ENCODE assay signal across 20 cellular contexts in genomic region chr2:234287650-234288049, GRCh38.
DNase-seq lines count a peak whose midpoint lies in the region; ATAC-seq and TF ChIP-seq lines count a peak whose summit lies in the region.
"Had no signal": no experiment of that assay in that cellular context is flagged by ENCODE, and none has a peak within 500 bp of the region (broad histone marks: within the 10 kb centered on the region; RNA-seq: fewer than 3 reads in every experiment).

No MANE protein-coding gene starts in this region.

- CTCF ChIA-PET in activated naive CD4-positive, alpha-beta T cell treated with anti-CD3 and anti-CD28 coated beads, Interleukin-2, amount 10 ng/mL, durations not matched to agents 7 days and 5 days (lab: Charles Lee), result interaction anchor here (1.2 to 7.0 kb wide), 6 partner anchors 27 to 209 kb away, joined by 4 to 70 read pairs (median 8); partner anchors contain the start of gene ARL4C
- CTCF ChIA-PET in Panc1 (lab: Charles Lee), result no interaction called here

- H3K9me3 Mint-ChIP-seq in activated naive CD4-positive, alpha-beta T cell treated with anti-CD3 and anti-CD28 coated beads, Interleukin-2, amount 10 ng/mL, durations not matched to agents 7 days and 5 days, result peaks cover 10% of the 10 kb centered on the region
- H3K9me3 Mint-ChIP-seq in activated naive CD4-positive, alpha-beta T cell treated with anti-CD3 and anti-CD28 coated beads, Interleukin-2, amount 50 U/mL, for 72 hours, result peaks cover 1 to 8% of the 10 kb centered on the region in 2 donors
- H3K9me3 Mint-ChIP-seq: HFFc6 had no signal

- no peak for DNase-seq in activated naive CD4-positive, alpha-beta T cell treated with anti-CD3 and anti-CD28 coated beads, Interleukin-2, amount 10 ng/mL, durations not matched to agents 7 days and 5 days
- DNase-seq in activated naive CD4-positive, alpha-beta T cell treated with anti-CD3 and anti-CD28 coated beads, Interleukin-2, amount 50 U/mL, for 72 hours (ENCODE audit: low spot score in 2 of 2), result no peak
- DNase-seq in Panc1 (ENCODE audit: low read depth, low spot score) (no peak), mesenchymal stem cell (no peak), transverse colon (peak; percentile 60), GM10266 (ENCODE audit: extremely low spot score) (no peak), NCI-H69 (lab: John Stamatoyannopoulos, UW) (no peak), nucleus accumbens (lab: John Stamatoyannopoulos, UW) (no peak)
- DNase-seq: BE2C, DMS79 treated with DMSO at 0.1 percent for 48 hours, H7, HFFc6, NCI-H1105 treated with DMSO at 0.1 percent for 48 hours, NCI-H1694, NCI-H510A, NCI-H774, PC-3, SIG-M5 had no signal

- no peak overlapping the region for H2BK15ac ChIP-seq in mesenchymal stem cell (ENCODE audit: low read depth, poor library complexity, severe bottlenecking)

- H3K9ac ChIP-seq in mesenchymal stem cell (ENCODE audit: low read length), result no peak overlapping the region

- H3K27me3 ChIP-seq in Panc1 (ENCODE audit: control insufficient read depth, insufficient read depth, low read length) (no peaks in the 10 kb centered on the region), mesenchymal stem cell (ENCODE audit: control insufficient read depth in 1 of 2, insufficient read depth in 1 of 2, low read length in 2 of 2) (no peaks in the 10 kb centered on the region), transverse colon (no peaks in the 10 kb centered on the region)
- H3K27me3 ChIP-seq: BE2C had no signal

- H3K18ac ChIP-seq in mesenchymal stem cell (ENCODE audit: low read depth in 1 of 2, low read length in 2 of 2), result no peak overlapping the region

- H3K27me3 Mint-ChIP-seq in activated naive CD4-positive, alpha-beta T cell treated with anti-CD3 and anti-CD28 coated beads, Interleukin-2, amount 10 ng/mL, durations not matched to agents 7 days and 5 days, result no peaks in the 10 kb centered on the region

- no peak overlapping the region for H3K14ac ChIP-seq in mesenchymal stem cell (ENCODE audit: low read length in 2 of 2)

- H3K9me3 ChIP-seq in Panc1 (ENCODE audit: control insufficient read depth, insufficient read depth, low read depth, low read length) (peaks cover under 1% of the 10 kb centered on the region; the same call in 1 of the 2 replicates), mesenchymal stem cell (ENCODE audit: control insufficient read depth, low read length) (no peaks in the 10 kb centered on the region), transverse colon (no peaks in the 10 kb centered on the region)
- H3K9me3 ChIP-seq: BE2C had no signal

- H3K36me3 ChIP-seq in Panc1 (ENCODE audit: control insufficient read depth, insufficient read depth, low read length), result no peaks in the 10 kb centered on the region
- peaks cover 0 to 5% of the 10 kb centered on the region in 2 experiments for H3K36me3 ChIP-seq in mesenchymal stem cell (ENCODE audit: control insufficient read depth in 1 of 2, insufficient read depth in 2 of 2, low read depth in 1 of 2, low read length in 2 of 2)
- no peaks in the 10 kb centered on the region for H3K36me3 ChIP-seq in transverse colon
- H3K36me3 ChIP-seq: BE2C had no signal

- intact Hi-C loops in Panc1 (cut with micrococcal nuclease; ENCODE audit: unreplicated experiment) (no loop called here), transverse colon (cut with DNase I; ENCODE audit: low total_unique reads) (no loop called here)

- H2BK120ac ChIP-seq in mesenchymal stem cell (ENCODE audit: low read depth, low read length), result no peak overlapping the region

- BruUV-seq in Panc1 (replicated peaks; lab: Mats Ljungman, UMichigan), result no TSS peak

- peaks cover 10% of the 10 kb centered on the region for H3K79me1 ChIP-seq in mesenchymal stem cell (replicated peaks; ENCODE audit: low read length, poor library complexity, severe bottlenecking)

- in situ Hi-C loops in Panc1 (cut with HindIII; ENCODE audit: low pct_unique_long_range_greater_than_20kb, low sequenced_read_pairs), result no loop called here
- in situ Hi-C loops in transverse colon (cut with MboI; ENCODE audit: low pct_ligation_motif_present in 1 of 4, low pct_unique_long_range_greater_than_20kb in 1 of 4, low sequenced_read_pairs in 3 of 4), result loop anchor here in 3 of 4 donors (10.0 to 25.0 kb wide), 3 partner anchors 200 to 300 kb away; partner anchors contain the start of gene ARL4C (in 3 of the 3)

- no peak overlapping the region for H4K91ac ChIP-seq in mesenchymal stem cell (ENCODE audit: low read length)

- H2AFZ ChIP-seq in mesenchymal stem cell (ENCODE audit: low read depth, low read length), result no peak overlapping the region

- H3K27ac ChIP-seq in Panc1 (ENCODE audit: low read length) (peak overlapping the region; percentile 85), mesenchymal stem cell (ENCODE audit: low read length, poor library complexity, severe bottlenecking) (peak overlapping the region; percentile 96), transverse colon (peak overlapping the region; percentile 41 to 58 (median 52))
- H3K27ac ChIP-seq: RWPE1 had no signal

- no peak for ATAC-seq in activated naive CD4-positive, alpha-beta T cell treated with anti-CD3 and anti-CD28 coated beads, Interleukin-2, amount 50 U/mL, for 72 hours
- no peak for ATAC-seq in Panc1
- ATAC-seq: K562, PC-3 had no signal

- peak overlapping the region; percentile 39 for H2BK5ac ChIP-seq in mesenchymal stem cell (ENCODE audit: low read depth, low read length, poor library complexity, severe bottlenecking)

- no peak for TF ChIP-seq EP300 in transverse colon (IDR thresholded peaks at IDR 0.05; ENCODE audit: low read depth)

- H2BK12ac ChIP-seq in mesenchymal stem cell (ENCODE audit: low read length in 2 of 2), result no peak overlapping the region

- POLR2A ChIA-PET in Panc1 (lab: Charles Lee), result no interaction called here

- H4K8ac ChIP-seq in mesenchymal stem cell (ENCODE audit: low read length), result no peak overlapping the region

- no peak overlapping the region for H3K4me3 Mint-ChIP-seq in activated naive CD4-positive, alpha-beta T cell treated with anti-CD3 and anti-CD28 coated beads, Interleukin-2, amount 10 ng/mL, durations not matched to agents 7 days and 5 days
- H3K4me3 Mint-ChIP-seq: HFFc6 had no signal

- H3K4ac ChIP-seq in mesenchymal stem cell (ENCODE audit: low read depth in 1 of 2, low read length in 2 of 2), result no peak overlapping the region

- no peak for TF ChIP-seq POLR2A in transverse colon (IDR thresholded peaks at IDR 0.05)

- H3K4me2 ChIP-seq in mesenchymal stem cell (ENCODE audit: low read length, poor library complexity, severe bottlenecking), result no peak overlapping the region

- WGBS in mesenchymal stem cell, result 91% methylated on average over 3 of the region's 3 CpGs
- 17 to 65% methylated on average over 1 to 3 of the region's 3 CpGs for WGBS in transverse colon (ENCODE audit: low coverage in 1 of 2), 2 donors

- no peak overlapping the region for H3K23ac ChIP-seq in mesenchymal stem cell (ENCODE audit: low read length in 2 of 2)

- H3K4me1 ChIP-seq in Panc1 (ENCODE audit: control insufficient read depth, insufficient read depth, low read length) (peaks cover 12% of the 10 kb centered on the region), mesenchymal stem cell (ENCODE audit: control insufficient read depth, insufficient read depth, low read depth, low read length) (peaks cover 30% of the 10 kb centered on the region), transverse colon (peaks cover 12 to 56% (median 29%) of the 10 kb centered on the region in 4 donors)

- TF ChIP-seq CTCF in Panc1 (IDR thresholded peaks at IDR 0.05), result no peak
- TF ChIP-seq CTCF in transverse colon (IDR thresholded peaks at IDR 0.05), result no peak
- no peak for TF ChIP-seq CTCF in GM10266 (IDR thresholded peaks at IDR 0.05; ENCODE audit: control insufficient read depth, insufficient read depth, low read depth, missing control alignments)

- peak overlapping the region; percentile 83 for H2AK5ac ChIP-seq in mesenchymal stem cell (ENCODE audit: low read length, severe bottlenecking)

- H3K4me3 ChIP-seq in Panc1 (ENCODE audit: low read depth in 2 of 2, low read length in 2 of 2), result no peak overlapping the region
- no peak overlapping the region for H3K4me3 ChIP-seq in mesenchymal stem cell (ENCODE audit: insufficient read depth in 1 of 2, low read depth in 1 of 2, low read length in 2 of 2)
- no peak overlapping the region for H3K4me3 ChIP-seq in transverse colon
- H3K4me3 ChIP-seq: K562 had no signal

- peaks cover 79% of the 10 kb centered on the region for H3K4me1 Mint-ChIP-seq in activated naive CD4-positive, alpha-beta T cell treated with anti-CD3 and anti-CD28 coated beads, Interleukin-2, amount 10 ng/mL, durations not matched to agents 7 days and 5 days

- H3K36me3 Mint-ChIP-seq in activated naive CD4-positive, alpha-beta T cell treated with anti-CD3 and anti-CD28 coated beads, Interleukin-2, amount 10 ng/mL, durations not matched to agents 7 days and 5 days, result peaks cover 32% of the 10 kb centered on the region
- peaks cover 0 to 20% of the 10 kb centered on the region in 2 donors for H3K36me3 Mint-ChIP-seq in activated naive CD4-positive, alpha-beta T cell treated with anti-CD3 and anti-CD28 coated beads, Interleukin-2, amount 50 U/mL, for 72 hours

- H3K27ac Mint-ChIP-seq in activated naive CD4-positive, alpha-beta T cell treated with anti-CD3 and anti-CD28 coated beads, Interleukin-2, amount 10 ng/mL, durations not matched to agents 7 days and 5 days, result peak overlapping the region; percentile 99
- H3K27ac Mint-ChIP-seq in activated naive CD4-positive, alpha-beta T cell treated with anti-CD3 and anti-CD28 coated beads, Interleukin-2, amount 50 U/mL, for 72 hours, result no peak overlapping the region
- H3K27ac Mint-ChIP-seq: HFFc6 had no signal
